7 cellular contexts compared by ENCODE assay signal in the genomic region with DNA sequence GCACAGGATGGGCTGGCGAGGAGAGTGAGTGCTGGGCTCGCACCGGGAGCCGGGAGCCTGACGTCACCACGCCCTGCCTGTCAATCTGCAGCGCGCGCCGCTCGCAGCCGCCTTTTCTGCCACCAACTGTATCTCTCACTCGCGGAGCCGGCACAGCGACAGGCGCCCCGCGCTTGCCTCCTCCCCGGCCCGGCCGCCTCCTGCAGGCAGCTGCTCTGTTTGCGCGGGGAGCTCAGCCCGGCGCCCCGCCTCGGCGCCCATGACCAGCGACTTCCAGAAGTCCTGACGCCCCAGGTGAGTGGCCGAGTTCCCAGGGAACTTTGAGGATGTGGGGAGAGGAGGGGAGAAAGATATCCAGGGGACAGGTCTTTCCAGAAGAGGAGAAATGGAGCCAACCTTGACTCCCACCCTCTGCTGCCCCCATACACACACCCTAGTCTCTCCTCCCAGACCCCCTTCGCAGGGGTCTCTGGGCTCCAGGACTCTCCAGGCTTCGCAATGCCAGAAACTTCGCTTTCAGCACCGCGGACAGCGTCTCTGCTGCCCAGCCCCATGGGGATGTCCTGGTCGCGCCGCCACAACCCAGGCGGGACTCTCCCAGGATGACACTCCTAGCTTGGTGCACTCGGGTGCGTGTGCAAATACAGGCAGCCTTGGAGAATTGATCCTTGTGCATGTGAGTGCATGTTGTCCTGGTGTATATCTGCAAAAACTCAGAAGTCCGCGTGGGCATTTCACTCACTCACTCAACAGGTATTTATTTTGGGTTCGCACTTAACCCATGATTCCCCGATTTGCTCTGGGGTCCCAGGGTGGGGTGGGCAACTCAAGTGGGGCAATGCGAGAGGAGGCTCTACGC. TPM values are rescaled to one million over a fixed set of nuclear protein-coding genes. Genes with fewer than 3 reads are reported as not detected.
A peak's percentile ranks its signal among the peaks of the same experiment; 100 is the strongest.
DNase-seq lines count a peak whose midpoint lies in the region; ATAC-seq and TF ChIP-seq lines count a peak whose summit lies in the region.

A gene with protein sequence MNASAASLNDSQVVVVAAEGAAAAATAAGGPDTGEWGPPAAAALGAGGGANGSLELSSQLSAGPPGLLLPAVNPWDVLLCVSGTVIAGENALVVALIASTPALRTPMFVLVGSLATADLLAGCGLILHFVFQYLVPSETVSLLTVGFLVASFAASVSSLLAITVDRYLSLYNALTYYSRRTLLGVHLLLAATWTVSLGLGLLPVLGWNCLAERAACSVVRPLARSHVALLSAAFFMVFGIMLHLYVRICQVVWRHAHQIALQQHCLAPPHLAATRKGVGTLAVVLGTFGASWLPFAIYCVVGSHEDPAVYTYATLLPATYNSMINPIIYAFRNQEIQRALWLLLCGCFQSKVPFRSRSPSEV (plus strand): TSS at position 138 of the 859 bp plus-strand sequence. CDS start 802 bp downstream, outside the sequence.

- H3K4me3 ChIP-seq in GM23248 (no peak within 1 kb of the TSS), epithelial cell of esophagus (ENCODE audit: low read length) (no peak within 1 kb of the TSS), mucosa of descending colon (no peak within 1 kb of the TSS)

- H4K20me1 ChIP-seq in GM23248 (ENCODE audit: insufficient read depth): no peaks in the 10 kb centered on the region

- H3K9me3 Mint-ChIP-seq in type B pancreatic cell: no peaks in the 10 kb centered on the region

- H3K36me3 ChIP-seq in GM23248 (ENCODE audit: low read depth) (no peaks in the 10 kb centered on the region), mucosa of descending colon (ENCODE audit: low read depth) (no peaks in the 10 kb centered on the region)

- ATAC-seq in mucosa of descending colon: peak; percentile 69
- no peak for ATAC-seq in GM21381 (IDR thresholded peaks at IDR 0.05; ENCODE audit: unreplicated experiment)

- no peak within 1 kb of the TSS for H3K4me2 ChIP-seq in GM23248 (ENCODE audit: unreplicated experiment)

- no peak within 1 kb of the TSS for H2AFZ ChIP-seq in GM23248

- peaks cover 95% of the 10 kb centered on the region for H3K27me3 Mint-ChIP-seq in type B pancreatic cell

- TF ChIP-seq CTCF in epithelial cell of esophagus (IDR thresholded peaks at IDR 0.05; ENCODE audit: insufficient read depth, low read depth, low read length, missing control alignments) (no peak), mucosa of descending colon (IDR thresholded peaks at IDR 0.05) (no peak), type B pancreatic cell (conservative IDR thresholded peaks at IDR 0.05) (no peak)

- H3K27ac Mint-ChIP-seq in type B pancreatic cell: no peak within 1 kb of the TSS

- H3K9ac ChIP-seq in GM23248: no peak within 1 kb of the TSS

- H3K36me3 Mint-ChIP-seq in type B pancreatic cell: no peaks in the 10 kb centered on the region

- DNase-seq in GM23248 (peak; percentile 64), NCI-H2029 treated with DMSO at 0.1 percent for 48 hours (lab: John Stamatoyannopoulos, UW) (peak; percentile 41), epithelial cell of esophagus (ENCODE audit: low read depth) (peak; percentile 67), mucosa of descending colon (peak; percentile 43 to 76 (median 74)), type B pancreatic cell (ENCODE audit: extremely low spot score, unreplicated experiment) (peak; percentile 86)
- peak; percentile 4 for DNase-seq in activated CD4-positive, alpha-beta T cell treated with anti-CD3 and anti-CD28 coated beads, Interleukin-2, amount 50 U/mL, for 1 hour

- H3K4me1 ChIP-seq in GM23248 (ENCODE audit: insufficient read depth): no peaks in the 10 kb centered on the region
- no peaks in the 10 kb centered on the region for H3K4me1 ChIP-seq in mucosa of descending colon (ENCODE audit: low read depth)

- H3K27ac ChIP-seq in GM23248: no peak within 1 kb of the TSS

- in situ Hi-C loops in GM23248 (cut with MboI): no loop called here

- WGBS in GM23248 (ENCODE audit: low coverage in 1 of 2, low lambda C conversion rate in 2 of 2, missing lambda C conversion rate in 2 of 2), 2 experiments: 7 to 11% methylated on average over 30 to 50 of the region's 50 CpGs

- peak within 1 kb of the TSS; percentile 68 for H3K4me3 Mint-ChIP-seq in type B pancreatic cell

- H3K9me2 ChIP-seq in GM23248 (ENCODE audit: insufficient read depth): no peaks in the 10 kb centered on the region

- peaks cover 27% of the 10 kb centered on the region for H3K27me3 ChIP-seq in GM23248 (replicated peaks; ENCODE audit: insufficient read depth)

- H3K79me2 ChIP-seq in GM23248 (ENCODE audit: insufficient read depth): no peaks in the 10 kb centered on the region

- H3K4me1 Mint-ChIP-seq in type B pancreatic cell (ENCODE audit: unreplicated experiment): peaks cover 4% of the 10 kb centered on the region

- H3K9me3 ChIP-seq in GM23248 (ENCODE audit: low read depth): no peaks in the 10 kb centered on the region
- H3K9me3 ChIP-seq in mucosa of descending colon: no peaks in the 10 kb centered on the region

- no peaks in the 10 kb centered on the region for H3F3A ChIP-seq in GM23248 (ENCODE audit: insufficient read depth)

- intact Hi-C loops in mucosa of descending colon (cut with DNase I, micrococcal nuclease): no loop called here

RNA-seq across cellular contexts. Expression of the gene that starts here (rescaled TPM):
- not detected in 2 replicates for total RNA-seq in GM23248 (2014; rRNA removed; shearing (Covaris generic))
- not detected in 2 replicates for polyA plus RNA-seq in GM23248 (2016; fragmentation: Nextera tagmentation; extraction: Ambion mirVana)
- not detected for total RNA-seq in mucosa of descending colon
- not detected in 2 replicates for total RNA-seq in type B pancreatic cell (ENCODE audit: low replicate concordance)

Comparison
In these comparisons a context has a peak if more than half of its experiments do, and no peak if none do; other contexts are left out.
1. Peak in DNase-seq in GM23248; RNA of the gene not detected or under 1 TPM.
2. Peak in DNase-seq and ATAC-seq in mucosa of descending colon; RNA of the gene not detected or under 1 TPM.
3. Peak in DNase-seq in type B pancreatic cell; RNA of the gene not detected or under 1 TPM.
4. DNase-seq: peak in every context shown above with its lines; median percentile 86 in type B pancreatic cell; 74 in mucosa of descending colon; 67 in epithelial cell of esophagus; 64 in GM23248; 41 in NCI-H2029 treated with DMSO at 0.1 percent for 48 hours; 4 in activated CD4-positive, alpha-beta T cell treated with anti-CD3 and anti-CD28 coated beads, Interleukin-2, amount 50 U/mL, for 1 hour.